Comparison of ENCODE assay signal across 26 cellular contexts in genomic region chr1:91032349-91032748, GRCh38. TPM values are rescaled to one million over a fixed set of nuclear protein-coding genes. Genes with fewer than 3 reads are reported as not detected.
DNase-seq lines count a peak whose midpoint lies in the region; ATAC-seq, FAIRE-seq and TF ChIP-seq lines count a peak whose summit lies in the region.
"Had no signal": no experiment of that assay in that cellular context is flagged by ENCODE, and none has a peak within 500 bp of the region (broad histone marks: within the 10 kb centered on the region; RNA-seq: fewer than 3 reads in every experiment).

No MANE protein-coding gene starts in this region.

- no peak overlapping the region for H3K4me3 ChIP-seq in HEK293 (ENCODE audit: low read depth, low read length)
- H3K4me3 ChIP-seq in mucosa of descending colon = no peak overlapping the region
- no peak overlapping the region for H3K4me3 ChIP-seq in H7 (ENCODE audit: insufficient read depth, low read depth, low read length)
- H3K4me3 ChIP-seq: BLaER1, GM12878 had no signal

- CTCF ChIA-PET in HEK293 (lab: Yijun Ruan, JAX) = no interaction called here

- peak; percentile 5 for FAIRE-seq in GM12891 (lab: Jason Lieb, UNC)
- peak; percentile 10 for FAIRE-seq in colon (lab: Jason Lieb, UNC)
- no peak for FAIRE-seq in H54 (lab: Jason Lieb, UNC)
- FAIRE-seq: A204.1, GM12878, GM19239 had no signal

- TF ChIP-seq POLR2A in GM12891 (IDR thresholded peaks at IDR 0.05; ENCODE audit: low read depth, low read length) (no peak), H54 (IDR thresholded peaks at IDR 0.05; ENCODE audit: low read depth, low read length) (no peak)

- H3K36me3 ChIP-seq in HEK293 (ENCODE audit: control insufficient read depth in 2 of 2, insufficient read depth in 1 of 2, low read length in 2 of 2) (no peaks in the 10 kb centered on the region), mucosa of descending colon (ENCODE audit: low read depth) (no peaks in the 10 kb centered on the region), H7 (replicated peaks; ENCODE audit: control insufficient read depth, insufficient read depth, low read length) (no peaks in the 10 kb centered on the region)
- H3K36me3 ChIP-seq: BE2C, BLaER1 had no signal

- DNase-seq in GM12891 (ENCODE audit: insufficient read length, low spot score) (no peak), mucosa of descending colon (no peak), NK-92 (lab: John Stamatoyannopoulos, UW; ENCODE audit: unreplicated experiment) (no peak), NCI-H345 treated with DMSO at 0.1 percent for 48 hours (lab: John Stamatoyannopoulos, UW; ENCODE audit: unreplicated experiment) (no peak), H7 (no peak), H54 (ENCODE audit: insufficient read length, low spot score) (no peak)
- DNase-seq: 8988T; ACHN; BE2C; C1 segment of cervical spinal cord; Caco-2; CD4-positive, CD25-positive, alpha-beta regulatory T cell; CD8-positive, alpha-beta T cell; DMS 273 treated with DMSO at 0.1 percent for 48 hours; DMS153; DMS53; DMS79; DND-41; EL; GDM1 had no signal

- TF ChIP-seq CTCF in HEK293 (tag by site-specific recombination; IDR thresholded peaks at IDR 0.05) (no peak), mucosa of descending colon (IDR thresholded peaks at IDR 0.05) (no peak)

- H3K9me3 ChIP-seq in HEK293 (ENCODE audit: control insufficient read depth, insufficient read depth, low read depth, low read length) (no peaks in the 10 kb centered on the region), mucosa of descending colon (no peaks in the 10 kb centered on the region)
- H3K9me3 ChIP-seq: BE2C, BLaER1, Caco-2 had no signal

- H3K27me3 ChIP-seq in H7 (ENCODE audit: control insufficient read depth, insufficient read depth, low read length) = no peaks in the 10 kb centered on the region
- H3K27me3 ChIP-seq: BE2C, BLaER1 had no signal

- H3K4me1 ChIP-seq in HEK293 (ENCODE audit: control insufficient read depth, insufficient read depth, low read length) = no peaks in the 10 kb centered on the region
- peaks cover 8% of the 10 kb centered on the region for H3K4me1 ChIP-seq in mucosa of descending colon (ENCODE audit: low read depth)
- H3K4me1 ChIP-seq: BE2C, BLaER1 had no signal

- POLR2A ChIA-PET in HEK293 (lab: Yijun Ruan, JAX) = no interaction called here

- peak; percentile 72 for ATAC-seq in mucosa of descending colon
- ATAC-seq: CD8-positive, alpha-beta T cell; GM12878 had no signal

- intact Hi-C loops in mucosa of descending colon (cut with DNase I, micrococcal nuclease) = no loop called here

- H3K27ac ChIP-seq in HEK293 (ENCODE audit: extremely low read depth, low read depth, low read length) = no peak overlapping the region
- H3K27ac ChIP-seq: BLaER1 had no signal

TF ChIP-seq in GM12891, 5 proteins besides CTCF, POLR2A, EP300 and RAD21:
- TF ChIP-seq POLR2AphosphoS5 (IDR thresholded peaks at IDR 0.05; ENCODE audit: low read depth, low read length) = no peak
- TF ChIP-seq TAF1 (IDR thresholded peaks at IDR 0.05; ENCODE audit: low read depth, low read length) = no peak
- no peak for TF ChIP-seq PAX5 (IDR thresholded peaks at IDR 0.05; ENCODE audit: insufficient read depth, low read length, severe bottlenecking)
- no peak for TF ChIP-seq SPI1 (IDR thresholded peaks at IDR 0.05; ENCODE audit: low read depth, low read length)
- no peak for TF ChIP-seq POU2F2 (IDR thresholded peaks at IDR 0.05; ENCODE audit: low read depth, low read length)
TF ChIP-seq in GM12891: peak in this region for 0.

TF ChIP-seq in HEK293, 187 proteins besides CTCF, POLR2A, EP300 and RAD21:
- no peak for TF ChIP-seq ZNF530 (tag by site-specific recombination; IDR thresholded peaks at IDR 0.05; ENCODE audit: low read depth)
- TF ChIP-seq ZNF10 (tag by site-specific recombination; IDR thresholded peaks at IDR 0.05) = no peak
- TF ChIP-seq TRIM28 (IDR thresholded peaks at IDR 0.05; ENCODE audit: borderline replicate concordance, low read length) = 0 out of 2 replicates have a peak, but pooled peaks have one; percentile 22
- TF ChIP-seq ZFP41 (tag by site-specific recombination; IDR thresholded peaks at IDR 0.05; ENCODE audit: borderline replicate concordance) = no peak
- TF ChIP-seq ZNF560 (tag by site-specific recombination; IDR thresholded peaks at IDR 0.05; ENCODE audit: borderline replicate concordance) = no peak

RNA-seq across cellular contexts. Expression of gene ZNF644, which starts 10.5 kb away (rescaled TPM):
- polyA plus RNA-seq in GM12891 (2012; ENCODE audit: low read depth, missing spikeins) = 8.4 TPM
- total RNA-seq in mucosa of descending colon = 10 to 100 TPM; 53.7 to 74.2 (median 61.3) TPM
- total RNA-seq in H7 (2014; rRNA removed; shearing (Covaris generic)) = 71.0 and 109 TPM in 2 replicates
